ENCODE assay signal across 7 cellular contexts in the genomic region with DNA sequence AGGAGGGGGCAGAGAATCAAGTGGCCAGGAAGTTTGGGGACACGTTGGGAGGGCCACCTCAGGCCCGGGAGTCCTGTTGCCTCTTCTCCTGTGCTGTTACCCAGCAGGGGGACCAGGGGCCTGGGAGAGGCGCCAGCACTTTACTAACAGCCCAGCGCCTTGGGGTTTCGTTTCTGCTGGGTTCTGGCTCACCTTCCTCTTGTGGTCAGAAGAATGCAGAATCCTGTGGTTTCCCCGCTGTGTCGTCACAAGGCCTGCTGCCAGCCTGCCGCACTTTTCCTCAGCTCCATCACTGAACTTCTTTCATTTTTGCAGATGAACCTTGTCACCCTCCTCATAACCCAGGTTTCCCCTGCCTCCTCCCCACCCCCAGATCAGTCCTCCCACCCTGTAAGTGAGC.
DNase-seq lines count a peak whose midpoint lies in the region; ATAC-seq and TF ChIP-seq lines count a peak whose summit lies in the region.

No MANE protein-coding gene starts in this region.

- H3K9me3 Mint-ChIP-seq in activated naive CD4-positive, alpha-beta T cell treated with anti-CD3 and anti-CD28 coated beads for 36 hours, result peaks cover 2% of the 10 kb centered on the region

- H3K27me3 Mint-ChIP-seq in activated naive CD4-positive, alpha-beta T cell treated with anti-CD3 and anti-CD28 coated beads for 36 hours (ENCODE audit: low read depth), result no peaks in the 10 kb centered on the region

- DNase-seq in RWPE2 (ENCODE audit: low spot score) (peak; percentile 94), hypothalamus (lab: John Stamatoyannopoulos, UW) (peak in 29 of 51 donors; percentile 2 to 61 (median 23)), BE2C (no peak)
- peak; percentile 82 for DNase-seq in activated naive CD4-positive, alpha-beta T cell treated with anti-CD3 and anti-CD28 coated beads for 36 hours
- DNase-seq in stimulated activated CD4-positive, alpha-beta T cell treated with anti-CD3 and anti-CD28 coated beads, TNF-alpha, amount 100 ng/mL, for 1 hour (ENCODE audit: low read depth in 3 of 3, low spot score in 1 of 3), result peak in 2 of 3 donors; percentile 29 to 46

- intact Hi-C loops in activated naive CD4-positive, alpha-beta T cell treated with anti-CD3 and anti-CD28 coated beads for 36 hours (cut with micrococcal nuclease), result no loop called here

- peak overlapping the region; percentile 82 for H3K27ac ChIP-seq in RWPE2 (ENCODE audit: poor library complexity, severe bottlenecking)

- no peaks in the 10 kb centered on the region for H3K36me3 Mint-ChIP-seq in activated naive CD4-positive, alpha-beta T cell treated with anti-CD3 and anti-CD28 coated beads for 36 hours (ENCODE audit: low read depth)

- CTCF ChIA-PET in activated naive CD4-positive, alpha-beta T cell treated with anti-CD3 and anti-CD28 coated beads for 36 hours (lab: Charles Lee), result interaction anchor here (1.3 to 3.6 kb wide), 9 partner anchors 12 to 291 kb away, joined by 3 to 43 read pairs (median 6); no protein-coding TSS in a partner anchor

- H3K27me3 ChIP-seq in RWPE2 (ENCODE audit: insufficient read depth, poor library complexity, severe bottlenecking), result no peaks in the 10 kb centered on the region
- no peaks in the 10 kb centered on the region for H3K27me3 ChIP-seq in BE2C

- H3K4me1 ChIP-seq in RWPE2 (ENCODE audit: insufficient read depth, poor library complexity, severe bottlenecking) (peaks cover 43% of the 10 kb centered on the region), BE2C (peaks cover 5% of the 10 kb centered on the region)

- H3K9me3 ChIP-seq in RWPE2 (ENCODE audit: severe bottlenecking) (no peaks in the 10 kb centered on the region), BE2C (no peaks in the 10 kb centered on the region)

- H3K4me3 ChIP-seq in RWPE2 (ENCODE audit: severe bottlenecking) (no peak overlapping the region), BE2C (ENCODE audit: low read depth, low read length) (no peak overlapping the region)

- no peak overlapping the region for H3K4me3 Mint-ChIP-seq in activated naive CD4-positive, alpha-beta T cell treated with anti-CD3 and anti-CD28 coated beads for 36 hours

- no peaks in the 10 kb centered on the region for H3K36me3 ChIP-seq in RWPE2 (ENCODE audit: low read depth)
- no peaks in the 10 kb centered on the region for H3K36me3 ChIP-seq in BE2C

- no peak overlapping the region for H3K27ac Mint-ChIP-seq in activated naive CD4-positive, alpha-beta T cell treated with anti-CD3 and anti-CD28 coated beads for 36 hours

- peaks cover 42% of the 10 kb centered on the region for H3K4me1 Mint-ChIP-seq in activated naive CD4-positive, alpha-beta T cell treated with anti-CD3 and anti-CD28 coated beads for 36 hours (ENCODE audit: low read depth)

- ATAC-seq in GM18858 (IDR thresholded peaks at IDR 0.05; ENCODE audit: unreplicated experiment) (peak; percentile 78), HG02981 (IDR thresholded peaks at IDR 0.05; ENCODE audit: unreplicated experiment) (peak; percentile 54), RWPE2 (ENCODE audit: low read depth) (peak; percentile 74)

- TF ChIP-seq CTCF in RWPE2 (IDR thresholded peaks at IDR 0.05; ENCODE audit: poor library complexity, severe bottlenecking) (no peak), BE2C (IDR thresholded peaks at IDR 0.05; ENCODE audit: low read depth, low read length) (no peak)
